9 cellular contexts compared by ENCODE assay signal in genomic region chr16:15054357-15055140, GRCh38. TPM values are rescaled to one million over a fixed set of nuclear protein-coding genes. Genes with fewer than 3 reads are reported as not detected.
DNase-seq lines count a peak whose midpoint lies in the region; ATAC-seq and TF ChIP-seq lines count a peak whose summit lies in the region.
"Had no signal": no experiment of that assay in that cellular context is flagged by ENCODE, and none has a peak within 500 bp of the region (broad histone marks: within the 10 kb centered on the region; RNA-seq: fewer than 3 reads in every experiment).

No MANE protein-coding gene starts in this region.

- intact Hi-C loops in activated naive CD4-positive, alpha-beta T cell treated with anti-CD3 and anti-CD28 coated beads for 36 hours (cut with micrococcal nuclease), result loop anchor here (5.0 kb wide), 1 partner anchor 42 kb away; no protein-coding TSS in a partner anchor
- intact Hi-C loops in transverse colon (cut with DNase I; ENCODE audit: low total_unique reads), result loop anchor here (2.0 kb wide), 1 partner anchor 24 kb away; no protein-coding TSS in a partner anchor

- DNase-seq in activated naive CD4-positive, alpha-beta T cell treated with anti-CD3 and anti-CD28 coated beads for 36 hours, result no peak
- DNase-seq in activated naive CD4-positive, alpha-beta T cell treated with Interleukin-2 at 50 U/mL for 16 hours, result no peak
- no peak for DNase-seq in astrocyte of the spinal cord (ENCODE audit: low read depth, low spot score)
- DNase-seq in lung (ENCODE audit: low spot score), result no peak
- no peak for DNase-seq in transverse colon
- DNase-seq in SKM-1 treated with dmso at 0.1 percent for 144 hours (lab: John Stamatoyannopoulos, UW; ENCODE audit: unreplicated experiment), result no peak
- DNase-seq in OCI-M2 (lab: John Stamatoyannopoulos, UW; ENCODE audit: unreplicated experiment), result no peak
- DNase-seq: amygdala had no signal

- H3K4me3 ChIP-seq in astrocyte of the spinal cord (ENCODE audit: low read depth, low read length) (peak overlapping the region; percentile 99), lung (peak overlapping the region; percentile 80), transverse colon (peak overlapping the region; percentile 80 to 99 (median 88))

- 83 to 87% methylated on average over 19 of the region's 19 CpGs for WGBS in lung, 2 donors
- 64 to 78% methylated on average over 12 to 19 of the region's 19 CpGs for WGBS in transverse colon (ENCODE audit: low coverage in 1 of 2), 2 donors

- no peak for ATAC-seq in lung (ENCODE audit: insufficient read depth, low FRiP score)
- no peak for ATAC-seq in GM21447 (IDR thresholded peaks at IDR 0.05; ENCODE audit: unreplicated experiment)

- H3K27me3 ChIP-seq in lung (ENCODE audit: control insufficient read depth, insufficient read depth) (no peaks in the 10 kb centered on the region), transverse colon (no peaks in the 10 kb centered on the region)

- TF ChIP-seq POLR2A in transverse colon (IDR thresholded peaks at IDR 0.05), result no peak

- H3K36me3 Mint-ChIP-seq in activated naive CD4-positive, alpha-beta T cell treated with anti-CD3 and anti-CD28 coated beads for 36 hours (ENCODE audit: low read depth), result peaks cover 7% of the 10 kb centered on the region

- peaks cover 19% of the 10 kb centered on the region for H3K4me1 Mint-ChIP-seq in activated naive CD4-positive, alpha-beta T cell treated with anti-CD3 and anti-CD28 coated beads for 36 hours (ENCODE audit: low read depth)

- in situ Hi-C loops in astrocyte of the spinal cord (cut with HindIII; ENCODE audit: low sequenced_read_pairs) (no loop called here), transverse colon (cut with MboI; ENCODE audit: low pct_ligation_motif_present in 1 of 4, low pct_unique_long_range_greater_than_20kb in 1 of 4, low sequenced_read_pairs in 3 of 4) (no loop called here)

- peaks cover 2 to 8% of the 10 kb centered on the region in 2 donors for H3K36me3 ChIP-seq in lung (ENCODE audit: control insufficient read depth in 2 of 2, insufficient read depth in 2 of 2, low read length in 2 of 2)
- H3K36me3 ChIP-seq in transverse colon, result peaks cover 0 to 3% (median under 1%) of the 10 kb centered on the region in 4 donors

- H3K4me1 ChIP-seq in lung (ENCODE audit: control insufficient read depth in 2 of 2, insufficient read depth in 2 of 2, low read length in 2 of 2) (peaks cover 4 to 10% of the 10 kb centered on the region in 2 donors), transverse colon (peaks cover 3 to 40% (median 23%) of the 10 kb centered on the region in 4 donors)

- peak overlapping the region; percentile 82 for H3K4me3 Mint-ChIP-seq in activated naive CD4-positive, alpha-beta T cell treated with anti-CD3 and anti-CD28 coated beads for 36 hours

- no peak for TF ChIP-seq CTCF in astrocyte of the spinal cord (IDR thresholded peaks at IDR 0.05; ENCODE audit: low read depth, low read length)
- TF ChIP-seq CTCF in lung (IDR thresholded peaks at IDR 0.05; ENCODE audit: control extremely low read depth, extremely low read depth), result no peak
- no peak for TF ChIP-seq CTCF in transverse colon (IDR thresholded peaks at IDR 0.05)

- H3K27ac ChIP-seq in lung (ENCODE audit: low read depth in 1 of 2, low read length in 1 of 2), result peak overlapping the region in 1 of 2 donors; percentile 29
- peak overlapping the region; percentile 80 to 93 (median 90) for H3K27ac ChIP-seq in transverse colon

- H3K27ac Mint-ChIP-seq in activated naive CD4-positive, alpha-beta T cell treated with anti-CD3 and anti-CD28 coated beads for 36 hours, result no peak overlapping the region

- no peaks in the 10 kb centered on the region for H3K27me3 Mint-ChIP-seq in activated naive CD4-positive, alpha-beta T cell treated with anti-CD3 and anti-CD28 coated beads for 36 hours (ENCODE audit: low read depth)

- CTCF ChIA-PET in activated naive CD4-positive, alpha-beta T cell treated with anti-CD3 and anti-CD28 coated beads for 36 hours (lab: Charles Lee), result no interaction called here

- H3K9me3 Mint-ChIP-seq in activated naive CD4-positive, alpha-beta T cell treated with anti-CD3 and anti-CD28 coated beads for 36 hours, result no peaks in the 10 kb centered on the region

- peaks cover 0 to 2% of the 10 kb centered on the region in 2 donors for H3K9me3 ChIP-seq in lung (ENCODE audit: control insufficient read depth in 2 of 2, insufficient read depth in 1 of 2, low read length in 1 of 2)
- H3K9me3 ChIP-seq in transverse colon, result no peaks in the 10 kb centered on the region

- no peak for TF ChIP-seq EP300 in transverse colon (IDR thresholded peaks at IDR 0.05; ENCODE audit: low read depth)

RNA-seq across cellular contexts. Expression of gene NTAN1, which starts 1.3 kb away (rescaled TPM):
- total RNA-seq in activated naive CD4-positive, alpha-beta T cell treated with anti-CD3 and anti-CD28 coated beads for 36 hours, result 10 to 100 TPM; 30.0 to 36.1 TPM
- total RNA-seq in lung, result 10 to 100 TPM; 24.4 to 28.1 TPM
- polyA plus RNA-seq in lung, result 10 to 100 TPM; 31.0 to 34.3 TPM
- total RNA-seq in transverse colon, result 10 to 100 TPM; 44.4 to 76.7 (median 51.0) TPM

RNA-seq across cellular contexts. Expression of gene RRN3, which starts 39.5 kb away (rescaled TPM):
- total RNA-seq in activated naive CD4-positive, alpha-beta T cell treated with anti-CD3 and anti-CD28 coated beads for 36 hours, result 10 to 100 TPM; 29.6 to 32.4 TPM
- 10 to 100 TPM; 23.2 to 43.1 TPM for total RNA-seq in lung
- polyA plus RNA-seq in lung, result 10 to 100 TPM; 11.1 to 15.5 TPM
- 10 to 100 TPM; 13.5 to 33.0 (median 24.0) TPM for total RNA-seq in transverse colon
